In the genomic region with DNA sequence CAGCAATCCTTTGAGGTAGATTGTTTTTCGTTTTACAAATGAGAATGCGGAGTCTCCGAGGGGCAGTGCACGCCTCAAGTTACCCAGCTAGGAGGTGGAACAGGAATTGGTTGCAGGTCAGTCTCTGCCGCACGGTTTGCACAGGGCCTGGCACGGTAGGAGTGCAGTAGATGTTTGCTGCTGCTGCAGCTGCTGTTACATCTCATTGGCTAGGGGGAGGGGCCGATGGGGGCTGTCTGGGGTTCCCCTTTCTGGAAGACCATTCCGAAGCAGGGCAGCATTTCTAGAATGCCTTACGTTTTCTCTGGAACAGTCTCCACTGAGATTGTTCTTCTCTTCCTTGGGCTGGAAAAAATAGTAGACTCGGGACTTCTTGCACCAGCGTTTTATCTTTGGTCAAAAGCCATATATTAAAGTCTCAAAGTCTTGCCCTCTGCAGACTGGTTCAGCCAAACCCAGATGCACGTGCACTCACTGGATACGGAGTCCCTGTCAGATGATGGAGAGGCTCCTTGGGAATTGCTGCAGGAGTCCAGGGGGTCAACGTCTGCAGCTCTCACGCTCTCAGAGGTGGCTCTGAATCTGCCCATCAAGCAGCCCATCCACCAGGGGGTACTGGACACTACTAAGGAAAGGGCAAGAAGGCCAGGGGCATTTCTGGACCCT, we compare ENCODE assay signal across 8 cellular contexts. TPM values are rescaled to one million over a fixed set of nuclear protein-coding genes. Genes with fewer than 3 reads are reported as not detected.
A peak's percentile ranks its signal among the peaks of the same experiment; 100 is the strongest.
DNase-seq lines count a peak whose midpoint lies in the region; TF ChIP-seq lines count a peak whose summit lies in the region.

No MANE protein-coding gene starts in this region.

- TF ChIP-seq POLR2A in esophagus squamous epithelium (IDR thresholded peaks at IDR 0.05) (no peak), sigmoid colon (IDR thresholded peaks at IDR 0.05) (no peak)

- peak; percentile 83 for DNase-seq in activated CD4-positive, alpha-beta T cell treated with anti-CD3 and anti-CD28 coated beads, Interleukin-2, amount 10 ng/mL, durations not matched to agents 24 days and 14 days
- DNase-seq in esophagus squamous epithelium (lab: John Stamatoyannopoulos, UW) (no peak), sigmoid colon (no peak), NCI-H1092 (lab: John Stamatoyannopoulos, UW) (no peak), DMS153 (lab: John Stamatoyannopoulos, UW) (no peak), iPS-NIHi7 (ENCODE audit: extremely low spot score) (no peak), cerebellar nuclear complex (lab: John Stamatoyannopoulos, UW) (no peak)

- H3K4me1 ChIP-seq in HUES64 (ENCODE audit: insufficient read depth, low read length), result peaks cover 12% of the 10 kb centered on the region
- H3K4me1 ChIP-seq in esophagus squamous epithelium, result peaks cover 15 to 63% (median 28%) of the 10 kb centered on the region in 3 donors
- peaks cover 0 to 46% (median 40%) of the 10 kb centered on the region in 4 donors for H3K4me1 ChIP-seq in sigmoid colon

- no peak overlapping the region; the same call in 1 of the 2 replicates for H3K9ac ChIP-seq in HUES64 (ENCODE audit: low read depth, low read length)

- H3K9me3 Mint-ChIP-seq in activated CD4-positive, alpha-beta T cell treated with anti-CD3 and anti-CD28 coated beads, Interleukin-2, amount 10 ng/mL, durations not matched to agents 24 days and 14 days, result no peaks in the 10 kb centered on the region

- WGBS in HUES64, result 64% methylated on average over 16 of the region's 16 CpGs
- 21 to 80% methylated on average over 2 to 10 of the region's 16 CpGs for WGBS in esophagus squamous epithelium, 2 donors
- WGBS in sigmoid colon, 2 donors, result 33 to 47% methylated on average over 16 of the region's 16 CpGs

- H3K36me3 Mint-ChIP-seq in activated CD4-positive, alpha-beta T cell treated with anti-CD3 and anti-CD28 coated beads, Interleukin-2, amount 10 ng/mL, durations not matched to agents 24 days and 14 days (ENCODE audit: low read depth), result peaks cover 34% of the 10 kb centered on the region

- peak overlapping the region; percentile 95 for H3K27ac Mint-ChIP-seq in activated CD4-positive, alpha-beta T cell treated with anti-CD3 and anti-CD28 coated beads, Interleukin-2, amount 10 ng/mL, durations not matched to agents 24 days and 14 days

- no peak for TF ChIP-seq EP300 in sigmoid colon (IDR thresholded peaks at IDR 0.05)

- peak overlapping the region; percentile 93 for H3K4me3 Mint-ChIP-seq in activated CD4-positive, alpha-beta T cell treated with anti-CD3 and anti-CD28 coated beads, Interleukin-2, amount 10 ng/mL, durations not matched to agents 24 days and 14 days

- H3K9me3 ChIP-seq in HUES64 (ENCODE audit: insufficient read depth, low read depth, low read length) (no peaks in the 10 kb centered on the region), esophagus squamous epithelium (no peaks in the 10 kb centered on the region), sigmoid colon (no peaks in the 10 kb centered on the region)

- TF ChIP-seq CTCF in esophagus squamous epithelium (IDR thresholded peaks at IDR 0.05), result no peak
- no peak for TF ChIP-seq CTCF in sigmoid colon (IDR thresholded peaks at IDR 0.05)

- H3K36me3 ChIP-seq in HUES64 (ENCODE audit: insufficient read depth, low read length), result peaks cover 19% of the 10 kb centered on the region
- peaks cover 0 to 23% (median 5%) of the 10 kb centered on the region in 3 donors for H3K36me3 ChIP-seq in esophagus squamous epithelium
- H3K36me3 ChIP-seq in sigmoid colon, result peaks cover 0 to 20% (median 2%) of the 10 kb centered on the region in 4 donors

- peaks cover 57% of the 10 kb centered on the region for H3K4me1 Mint-ChIP-seq in activated CD4-positive, alpha-beta T cell treated with anti-CD3 and anti-CD28 coated beads, Interleukin-2, amount 10 ng/mL, durations not matched to agents 24 days and 14 days

- H3K27me3 ChIP-seq in HUES64 (ENCODE audit: insufficient read depth, low read length) (no peaks in the 10 kb centered on the region), esophagus squamous epithelium (no peaks in the 10 kb centered on the region), sigmoid colon (no peaks in the 10 kb centered on the region)

- intact Hi-C loops in activated CD4-positive, alpha-beta T cell treated with anti-CD3 and anti-CD28 coated beads, Interleukin-2, amount 10 ng/mL, durations not matched to agents 24 days and 14 days (cut with micrococcal nuclease), result no loop called here
- intact Hi-C loops in esophagus squamous epithelium (cut with DNase I), result no loop called here
- intact Hi-C loops in sigmoid colon (cut with DNase I), result no loop called here

- H3K27ac ChIP-seq in HUES64 (ENCODE audit: low read depth, low read length), result no peak overlapping the region
- peak overlapping the region in 3 of 4 donors; percentile 90 to 92 (median 92) for H3K27ac ChIP-seq in esophagus squamous epithelium
- H3K27ac ChIP-seq in sigmoid colon, result peak overlapping the region; percentile 92 to 98 (median 96)

- peak overlapping the region; percentile 85 for H3K4me3 ChIP-seq in HUES64 (ENCODE audit: low read length)
- peak overlapping the region; percentile 76 to 99 (median 85) for H3K4me3 ChIP-seq in esophagus squamous epithelium
- H3K4me3 ChIP-seq in sigmoid colon, result peak overlapping the region; percentile 84 to 99 (median 95)

- no peaks in the 10 kb centered on the region for H3K27me3 Mint-ChIP-seq in activated CD4-positive, alpha-beta T cell treated with anti-CD3 and anti-CD28 coated beads, Interleukin-2, amount 10 ng/mL, durations not matched to agents 24 days and 14 days

RNA-seq across cellular contexts. Expression of gene USP20, which starts 1.2 kb away (rescaled TPM):
- 8.5 TPM for polyA plus RNA-seq in HUES64 (2013, experiment 1 of 2)
- 10.1 TPM for polyA plus RNA-seq in HUES64 (2013, experiment 2 of 2)
- total RNA-seq in activated CD4-positive, alpha-beta T cell treated with anti-CD3 and anti-CD28 coated beads, Interleukin-2, amount 10 ng/mL, durations not matched to agents 24 days and 14 days, result 44.3 and 47.2 TPM in 2 replicates
- 10 to 100 TPM; 12.3 to 19.7 (median 13.6) TPM for total RNA-seq in esophagus squamous epithelium
- 10 to 100 TPM; 17.5 to 52.1 (median 21.8) TPM for total RNA-seq in sigmoid colon
- polyA plus RNA-seq in sigmoid colon, result 10 to 100 TPM in 1 of 3 donors, 1 to 10 TPM in 2; 7.9 to 26.7 (median 9.6) TPM

RNA-seq across cellular contexts. Expression of gene C9orf78, which starts 1.4 kb away (rescaled TPM):
- 42.8 TPM for polyA plus RNA-seq in HUES64 (2013, experiment 1 of 2)
- 44.6 TPM for polyA plus RNA-seq in HUES64 (2013, experiment 2 of 2)
- 59.9 and 60.9 TPM in 2 replicates for total RNA-seq in activated CD4-positive, alpha-beta T cell treated with anti-CD3 and anti-CD28 coated beads, Interleukin-2, amount 10 ng/mL, durations not matched to agents 24 days and 14 days
- total RNA-seq in esophagus squamous epithelium (10 to 100 TPM; 31.2 to 92.3 (median 51.5) TPM), sigmoid colon (100 to 1,000 TPM in 1 of 4 donors, 10 to 100 TPM in 3; 55.7 to 172 (median 66.0) TPM)
- polyA plus RNA-seq in sigmoid colon, result 10 to 100 TPM; 63.1 to 84.1 (median 74.9) TPM

RNA-seq across cellular contexts. Expression of gene TOR1A, which starts 12.5 kb away (rescaled TPM):
- 42.1 TPM for polyA plus RNA-seq in HUES64 (2013, experiment 1 of 2)
- polyA plus RNA-seq in HUES64 (2013, experiment 2 of 2), result 39.1 TPM
- total RNA-seq in activated CD4-positive, alpha-beta T cell treated with anti-CD3 and anti-CD28 coated beads, Interleukin-2, amount 10 ng/mL, durations not matched to agents 24 days and 14 days, result 55.1 and 60.5 TPM in 2 replicates
- total RNA-seq in esophagus squamous epithelium (10 to 100 TPM; 11.3 to 34.7 (median 24.8) TPM), sigmoid colon (10 to 100 TPM; 31.6 to 51.2 (median 36.1) TPM)
- 10 to 100 TPM; 12.5 to 27.6 (median 13.2) TPM for polyA plus RNA-seq in sigmoid colon

RNA-seq across cellular contexts. Expression of gene TOR1B, which starts 33.5 kb away (rescaled TPM):
- 14.7 TPM for polyA plus RNA-seq in HUES64 (2013, experiment 1 of 2)
- polyA plus RNA-seq in HUES64 (2013, experiment 2 of 2), result 13.0 TPM
- total RNA-seq in activated CD4-positive, alpha-beta T cell treated with anti-CD3 and anti-CD28 coated beads, Interleukin-2, amount 10 ng/mL, durations not matched to agents 24 days and 14 days, result 22.7 and 24.1 TPM in 2 replicates
- total RNA-seq in esophagus squamous epithelium (10 to 100 TPM; 16.1 to 17.3 (median 17.0) TPM), sigmoid colon (10 to 100 TPM; 20.2 to 22.9 (median 21.3) TPM)
- polyA plus RNA-seq in sigmoid colon, result 10 to 100 TPM in 2 of 3 donors, 1 to 10 TPM in 1; 7.8 to 31.3 (median 11.1) TPM
